ENCODE assay signal across 1 cellular context in the genomic region with DNA sequence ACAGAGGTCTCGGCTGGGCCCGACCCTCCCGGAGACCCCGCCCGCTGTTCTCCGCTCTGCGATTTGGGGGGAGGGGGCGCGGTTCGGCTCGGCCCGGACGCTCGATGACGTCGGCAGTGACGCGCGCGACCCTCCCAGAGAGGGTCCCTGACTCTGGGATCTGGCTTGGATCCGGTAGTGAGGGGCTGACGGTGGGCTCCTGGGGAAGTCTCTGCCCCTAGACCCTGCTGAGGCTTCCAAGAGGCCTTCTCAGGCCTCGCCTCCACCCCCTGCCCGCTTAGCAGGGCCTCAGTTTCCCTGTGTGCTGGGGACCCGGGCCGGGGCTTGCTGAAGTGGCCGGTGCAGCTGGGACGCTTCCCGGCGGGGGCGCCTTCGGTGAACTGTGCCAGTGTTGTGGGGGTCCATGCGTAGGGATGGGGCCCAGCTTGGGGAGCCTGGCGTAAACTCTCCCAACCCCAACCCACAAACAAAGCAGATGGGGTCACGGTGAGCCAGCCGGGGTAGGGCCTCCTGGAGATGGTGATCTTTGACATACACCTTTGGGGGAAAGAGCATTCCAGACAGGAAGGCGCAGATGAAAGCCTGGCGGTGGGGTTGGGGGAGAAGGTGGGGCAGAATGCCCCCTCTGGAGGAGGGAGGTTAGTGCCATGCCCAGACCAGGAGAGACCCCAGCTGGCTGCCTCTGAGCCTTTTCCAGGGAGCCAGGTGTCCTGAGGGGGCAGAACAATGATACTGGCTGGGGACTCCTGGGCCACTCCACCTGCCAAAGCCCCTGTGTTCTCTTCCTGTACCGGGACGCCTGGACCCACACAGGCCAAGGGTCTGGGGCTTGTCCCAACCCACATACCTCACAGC.
TF ChIP-seq lines count a peak whose summit lies in the region.

No MANE protein-coding gene starts in this region.

TF ChIP-seq in HepG2, 621 proteins besides CTCF, POLR2A, EP300 and RAD21 (continued from another document):
- TF ChIP-seq, protein P1, sequence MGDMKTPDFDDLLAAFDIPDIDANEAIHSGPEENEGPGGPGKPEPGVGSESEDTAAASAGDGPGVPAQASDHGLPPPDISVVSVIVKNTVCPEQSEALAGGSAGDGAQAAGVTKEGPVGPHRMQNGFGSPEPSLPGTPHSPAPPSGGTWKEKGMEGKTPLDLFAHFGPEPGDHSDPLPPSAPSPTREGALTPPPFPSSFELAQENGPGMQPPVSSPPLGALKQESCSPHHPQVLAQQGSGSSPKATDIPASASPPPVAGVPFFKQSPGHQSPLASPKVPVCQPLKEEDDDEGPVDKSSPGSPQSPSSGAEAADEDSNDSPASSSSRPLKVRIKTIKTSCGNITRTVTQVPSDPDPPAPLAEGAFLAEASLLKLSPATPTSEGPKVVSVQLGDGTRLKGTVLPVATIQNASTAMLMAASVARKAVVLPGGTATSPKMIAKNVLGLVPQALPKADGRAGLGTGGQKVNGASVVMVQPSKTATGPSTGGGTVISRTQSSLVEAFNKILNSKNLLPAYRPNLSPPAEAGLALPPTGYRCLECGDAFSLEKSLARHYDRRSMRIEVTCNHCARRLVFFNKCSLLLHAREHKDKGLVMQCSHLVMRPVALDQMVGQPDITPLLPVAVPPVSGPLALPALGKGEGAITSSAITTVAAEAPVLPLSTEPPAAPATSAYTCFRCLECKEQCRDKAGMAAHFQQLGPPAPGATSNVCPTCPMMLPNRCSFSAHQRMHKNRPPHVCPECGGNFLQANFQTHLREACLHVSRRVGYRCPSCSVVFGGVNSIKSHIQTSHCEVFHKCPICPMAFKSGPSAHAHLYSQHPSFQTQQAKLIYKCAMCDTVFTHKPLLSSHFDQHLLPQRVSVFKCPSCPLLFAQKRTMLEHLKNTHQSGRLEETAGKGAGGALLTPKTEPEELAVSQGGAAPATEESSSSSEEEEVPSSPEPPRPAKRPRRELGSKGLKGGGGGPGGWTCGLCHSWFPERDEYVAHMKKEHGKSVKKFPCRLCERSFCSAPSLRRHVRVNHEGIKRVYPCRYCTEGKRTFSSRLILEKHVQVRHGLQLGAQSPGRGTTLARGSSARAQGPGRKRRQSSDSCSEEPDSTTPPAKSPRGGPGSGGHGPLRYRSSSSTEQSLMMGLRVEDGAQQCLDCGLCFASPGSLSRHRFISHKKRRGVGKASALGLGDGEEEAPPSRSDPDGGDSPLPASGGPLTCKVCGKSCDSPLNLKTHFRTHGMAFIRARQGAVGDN (CRISPR knock-in tag; IDR thresholded peaks at IDR 0.05) = peak; percentile 59
- TF ChIP-seq, protein P2, sequence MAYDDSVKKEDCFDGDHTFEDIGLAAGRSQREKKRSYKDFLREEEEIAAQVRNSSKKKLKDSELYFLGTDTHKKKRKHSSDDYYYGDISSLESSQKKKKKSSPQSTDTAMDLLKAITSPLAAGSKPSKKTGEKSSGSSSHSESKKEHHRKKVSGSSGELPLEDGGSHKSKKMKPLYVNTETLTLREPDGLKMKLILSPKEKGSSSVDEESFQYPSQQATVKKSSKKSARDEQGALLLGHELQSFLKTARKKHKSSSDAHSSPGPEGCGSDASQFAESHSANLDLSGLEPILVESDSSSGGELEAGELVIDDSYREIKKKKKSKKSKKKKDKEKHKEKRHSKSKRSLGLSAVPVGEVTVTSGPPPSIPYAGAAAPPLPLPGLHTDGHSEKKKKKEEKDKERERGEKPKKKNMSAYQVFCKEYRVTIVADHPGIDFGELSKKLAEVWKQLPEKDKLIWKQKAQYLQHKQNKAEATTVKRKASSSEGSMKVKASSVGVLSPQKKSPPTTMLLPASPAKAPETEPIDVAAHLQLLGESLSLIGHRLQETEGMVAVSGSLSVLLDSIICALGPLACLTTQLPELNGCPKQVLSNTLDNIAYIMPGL (CRISPR knock-in tag; IDR thresholded peaks at IDR 0.05; ENCODE audit: borderline replicate concordance in 1 of 2, low read depth in 1 of 2) = 0 out of 4 replicates have a peak, but pooled peaks of 1 of the 2 experiments have one; percentile 22
- no peak for TF ChIP-seq SALL1 (CRISPR knock-in tag; IDR thresholded peaks at IDR 0.05)
- TF ChIP-seq ZNF432 (CRISPR knock-in tag; IDR thresholded peaks at IDR 0.05; ENCODE audit: borderline replicate concordance) = no peak
- 0 out of 2 replicates have a peak, but pooled peaks have one; percentile 16 for TF ChIP-seq KDM2A (CRISPR knock-in tag; IDR thresholded peaks at IDR 0.05; ENCODE audit: borderline replicate concordance, low read depth)
- TF ChIP-seq, protein P3, sequence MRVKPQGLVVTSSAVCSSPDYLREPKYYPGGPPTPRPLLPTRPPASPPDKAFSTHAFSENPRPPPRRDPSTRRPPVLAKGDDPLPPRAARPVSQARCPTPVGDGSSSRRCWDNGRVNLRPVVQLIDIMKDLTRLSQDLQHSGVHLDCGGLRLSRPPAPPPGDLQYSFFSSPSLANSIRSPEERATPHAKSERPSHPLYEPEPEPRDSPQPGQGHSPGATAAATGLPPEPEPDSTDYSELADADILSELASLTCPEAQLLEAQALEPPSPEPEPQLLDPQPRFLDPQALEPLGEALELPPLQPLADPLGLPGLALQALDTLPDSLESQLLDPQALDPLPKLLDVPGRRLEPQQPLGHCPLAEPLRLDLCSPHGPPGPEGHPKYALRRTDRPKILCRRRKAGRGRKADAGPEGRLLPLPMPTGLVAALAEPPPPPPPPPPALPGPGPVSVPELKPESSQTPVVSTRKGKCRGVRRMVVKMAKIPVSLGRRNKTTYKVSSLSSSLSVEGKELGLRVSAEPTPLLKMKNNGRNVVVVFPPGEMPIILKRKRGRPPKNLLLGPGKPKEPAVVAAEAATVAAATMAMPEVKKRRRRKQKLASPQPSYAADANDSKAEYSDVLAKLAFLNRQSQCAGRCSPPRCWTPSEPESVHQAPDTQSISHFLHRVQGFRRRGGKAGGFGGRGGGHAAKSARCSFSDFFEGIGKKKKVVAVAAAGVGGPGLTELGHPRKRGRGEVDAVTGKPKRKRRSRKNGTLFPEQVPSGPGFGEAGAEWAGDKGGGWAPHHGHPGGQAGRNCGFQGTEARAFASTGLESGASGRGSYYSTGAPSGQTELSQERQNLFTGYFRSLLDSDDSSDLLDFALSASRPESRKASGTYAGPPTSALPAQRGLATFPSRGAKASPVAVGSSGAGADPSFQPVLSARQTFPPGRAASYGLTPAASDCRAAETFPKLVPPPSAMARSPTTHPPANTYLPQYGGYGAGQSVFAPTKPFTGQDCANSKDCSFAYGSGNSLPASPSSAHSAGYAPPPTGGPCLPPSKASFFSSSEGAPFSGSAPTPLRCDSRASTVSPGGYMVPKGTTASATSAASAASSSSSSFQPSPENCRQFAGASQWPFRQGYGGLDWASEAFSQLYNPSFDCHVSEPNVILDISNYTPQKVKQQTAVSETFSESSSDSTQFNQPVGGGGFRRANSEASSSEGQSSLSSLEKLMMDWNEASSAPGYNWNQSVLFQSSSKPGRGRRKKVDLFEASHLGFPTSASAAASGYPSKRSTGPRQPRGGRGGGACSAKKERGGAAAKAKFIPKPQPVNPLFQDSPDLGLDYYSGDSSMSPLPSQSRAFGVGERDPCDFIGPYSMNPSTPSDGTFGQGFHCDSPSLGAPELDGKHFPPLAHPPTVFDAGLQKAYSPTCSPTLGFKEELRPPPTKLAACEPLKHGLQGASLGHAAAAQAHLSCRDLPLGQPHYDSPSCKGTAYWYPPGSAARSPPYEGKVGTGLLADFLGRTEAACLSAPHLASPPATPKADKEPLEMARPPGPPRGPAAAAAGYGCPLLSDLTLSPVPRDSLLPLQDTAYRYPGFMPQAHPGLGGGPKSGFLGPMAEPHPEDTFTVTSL (CRISPR knock-in tag; IDR thresholded peaks at IDR 0.05; ENCODE audit: borderline replicate concordance) = no peak
- TF ChIP-seq, protein P4, sequence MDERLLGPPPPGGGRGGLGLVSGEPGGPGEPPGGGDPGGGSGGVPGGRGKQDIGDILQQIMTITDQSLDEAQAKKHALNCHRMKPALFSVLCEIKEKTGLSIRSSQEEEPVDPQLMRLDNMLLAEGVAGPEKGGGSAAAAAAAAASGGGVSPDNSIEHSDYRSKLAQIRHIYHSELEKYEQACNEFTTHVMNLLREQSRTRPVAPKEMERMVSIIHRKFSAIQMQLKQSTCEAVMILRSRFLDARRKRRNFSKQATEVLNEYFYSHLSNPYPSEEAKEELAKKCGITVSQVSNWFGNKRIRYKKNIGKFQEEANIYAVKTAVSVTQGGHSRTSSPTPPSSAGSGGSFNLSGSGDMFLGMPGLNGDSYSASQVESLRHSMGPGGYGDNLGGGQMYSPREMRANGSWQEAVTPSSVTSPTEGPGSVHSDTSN (CRISPR knock-in tag; IDR thresholded peaks at IDR 0.05) = no peak
